In genomic region chr3:185299918-185300426, GRCh38 we compare ENCODE assay signal across 8 cellular contexts. TPM values are rescaled to one million over a fixed set of nuclear protein-coding genes. Genes with fewer than 3 reads are reported as not detected.
DNase-seq lines count a peak whose midpoint lies in the region; ATAC-seq, FAIRE-seq and TF ChIP-seq lines count a peak whose summit lies in the region.
"Not testable (repeated sequence)": the region's sequence is repeated elsewhere in the genome, so short reads cannot be mapped to it uniquely, and the experiment has no call there.

No MANE protein-coding gene starts in this region.

- intact Hi-C loops in activated B cell treated with CpG ODN at 0.5 μM for 24 hours (cut with micrococcal nuclease), result loop anchor here (5.0 kb wide), 1 partner anchor 48 kb away; the partner anchor contains the start of gene EHHADH

- peak; percentile 90 for ATAC-seq in GM18502 (IDR thresholded peaks at IDR 0.05; ENCODE audit: poor library complexity, unreplicated experiment)
- ATAC-seq in GM21576 (IDR thresholded peaks at IDR 0.05; ENCODE audit: unreplicated experiment), result peak; percentile 89
- peak; percentile 84 for ATAC-seq in HG02884 (IDR thresholded peaks at IDR 0.05; ENCODE audit: unreplicated experiment)
- ATAC-seq in HG03378 (IDR thresholded peaks at IDR 0.05; ENCODE audit: unreplicated experiment), result peak; percentile 73
- peak; percentile 86 for ATAC-seq in activated B cell treated with CpG ODN at 0.5 μM for 24 hours (ENCODE audit: low read depth)
- peak; percentile 54 for ATAC-seq in stimulated activated effector memory CD8-positive, alpha-beta T cell treated with anti-CD3 and anti-CD28 coated beads, Interleukin-12 subunit alpha, Interleukin-12 subunit beta, amount 100 ng/mL, for 72 hours

- H3K9me3 Mint-ChIP-seq in activated B cell treated with CpG ODN at 0.5 μM for 24 hours; stimulated activated effector memory CD8-positive, alpha-beta T cell treated with anti-CD3 and anti-CD28 coated beads, Interleukin-12 subunit alpha, Interleukin-12 subunit beta, amount 100 ng/mL, for 72 hours: not testable (repeated sequence)

- not testable (repeated sequence) for TF ChIP-seq CTCF in activated B cell treated with CpG ODN at 0.5 μM for 24 hours (IDR thresholded peaks at IDR 0.05)

- not testable (repeated sequence) for DNase-seq in GM19239 (ENCODE audit: insufficient read length, low spot score); activated B cell treated with CpG ODN at 0.5 μM for 24 hours; stimulated activated effector memory CD8-positive, alpha-beta T cell treated with anti-CD3 and anti-CD28 coated beads, Interleukin-12 subunit alpha, Interleukin-12 subunit beta, amount 100 ng/mL, for 72 hours (ENCODE audit: low spot score in 2 of 2)
- peak; percentile 19 for DNase-seq in NAMALWA (ENCODE audit: low spot score)

- peak overlapping the region; percentile 57 for H3K27ac Mint-ChIP-seq in activated B cell treated with CpG ODN at 0.5 μM for 24 hours
- not testable (repeated sequence) for H3K27ac Mint-ChIP-seq in stimulated activated effector memory CD8-positive, alpha-beta T cell treated with anti-CD3 and anti-CD28 coated beads, Interleukin-12 subunit alpha, Interleukin-12 subunit beta, amount 100 ng/mL, for 72 hours

- H3K36me3 Mint-ChIP-seq in activated B cell treated with CpG ODN at 0.5 μM for 24 hours (ENCODE audit: low read depth); stimulated activated effector memory CD8-positive, alpha-beta T cell treated with anti-CD3 and anti-CD28 coated beads, Interleukin-12 subunit alpha, Interleukin-12 subunit beta, amount 100 ng/mL, for 72 hours: not testable (repeated sequence)

- not testable (repeated sequence) for H3K27me3 Mint-ChIP-seq in activated B cell treated with CpG ODN at 0.5 μM for 24 hours

- POLR2A ChIA-PET in activated B cell treated with CpG ODN at 0.5 μM for 24 hours (lab: Charles Lee), result not testable (repeated sequence)

- H3K4me1 Mint-ChIP-seq in activated B cell treated with CpG ODN at 0.5 μM for 24 hours, result peaks cover 13% of the 10 kb centered on the region
- H3K4me1 Mint-ChIP-seq in stimulated activated effector memory CD8-positive, alpha-beta T cell treated with anti-CD3 and anti-CD28 coated beads, Interleukin-12 subunit alpha, Interleukin-12 subunit beta, amount 100 ng/mL, for 72 hours, result peaks cover 17% of the 10 kb centered on the region

- CTCF ChIA-PET in activated B cell treated with CpG ODN at 0.5 μM for 24 hours (lab: Charles Lee), result not testable (repeated sequence)

- H3K4me3 Mint-ChIP-seq in activated B cell treated with CpG ODN at 0.5 μM for 24 hours, result peak overlapping the region; percentile 16
- peak overlapping the region; percentile 7 for H3K4me3 Mint-ChIP-seq in stimulated activated effector memory CD8-positive, alpha-beta T cell treated with anti-CD3 and anti-CD28 coated beads, Interleukin-12 subunit alpha, Interleukin-12 subunit beta, amount 100 ng/mL, for 72 hours

- FAIRE-seq in GM19239 (lab: Jason Lieb, UNC), result peak; percentile 75

RNA-seq across cellular contexts. Expression of gene EHHADH, which starts 46.1 kb away (rescaled TPM):
- 1.1 and 1.7 TPM in 2 replicates for total RNA-seq in activated B cell treated with CpG ODN at 0.5 μM for 24 hours
